1 cellular context compared by ENCODE assay signal in genomic region chr7:34382166-34382893, GRCh38.
A peak's percentile ranks its signal among the peaks of the same experiment; 100 is the strongest.
TF ChIP-seq lines count a peak whose summit lies in the region.

No MANE protein-coding gene starts in this region.

TF ChIP-seq in HEK293, 187 proteins besides CTCF, POLR2A, EP300 and RAD21 (continued from another document):
- TF ChIP-seq ZBTB26 (tag by site-specific recombination; optimal IDR thresholded peaks at IDR 0.05) (no peak), ZNF585B (tag by site-specific recombination; IDR thresholded peaks at IDR 0.05) (peak; percentile 84), ZNF837 (tag by site-specific recombination; IDR thresholded peaks at IDR 0.05) (no peak), ZNF707 (tag by site-specific recombination; IDR thresholded peaks at IDR 0.05) (0 out of 2 replicates have a peak, but pooled peaks have one; percentile 70), ZXDB (tag by site-specific recombination; IDR thresholded peaks at IDR 0.05) (no peak), ZBTB6 (tag by site-specific recombination; IDR thresholded peaks at IDR 0.05) (no peak)
